7 cellular contexts compared by ENCODE assay signal in the genomic region with DNA sequence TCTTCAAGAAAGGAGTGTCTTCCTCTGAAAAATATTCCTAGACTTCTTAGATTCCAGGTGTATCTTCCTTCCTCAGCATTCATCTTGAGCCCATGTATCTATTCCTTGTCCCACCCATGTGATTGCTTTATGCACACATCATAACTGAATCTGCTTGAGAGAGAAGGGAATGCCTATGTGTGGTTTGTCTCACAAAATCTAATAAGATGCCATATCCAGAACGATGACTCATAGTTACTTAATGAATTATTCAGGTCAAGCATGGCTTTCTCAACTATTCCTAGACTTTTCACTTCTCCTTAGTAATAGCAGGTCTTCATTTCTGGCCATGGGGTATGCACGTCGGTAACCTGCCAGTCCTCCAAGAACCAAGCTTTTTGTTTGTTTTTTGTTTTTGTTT.
DNase-seq lines count a peak whose midpoint lies in the region; ATAC-seq and TF ChIP-seq lines count a peak whose summit lies in the region.

No MANE protein-coding gene starts in this region.

- no peaks in the 10 kb centered on the region for H3K9me3 ChIP-seq in upper lobe of left lung

- H3K4me3 Mint-ChIP-seq in chondrocyte (ENCODE audit: unreplicated experiment) (peak overlapping the region; percentile 62), memory B cell (no peak overlapping the region)

- WGBS in upper lobe of left lung, 2 donors: 82 to 91% methylated on average over 3 of the region's 3 CpGs

- H3K4me1 ChIP-seq in KMS-11 (ENCODE audit: low read depth, poor library complexity, severe bottlenecking) (peaks cover 87% of the 10 kb centered on the region), upper lobe of left lung (peaks cover 0 to 17% (median 6%) of the 10 kb centered on the region in 4 donors)

- H3K9me3 Mint-ChIP-seq in chondrocyte (ENCODE audit: low read depth): peaks cover 5% of the 10 kb centered on the region
- peaks cover 4% of the 10 kb centered on the region for H3K9me3 Mint-ChIP-seq in memory B cell

- no peak for ATAC-seq in memory B cell (ENCODE audit: low read depth)
- ATAC-seq in upper lobe of left lung (ENCODE audit: low FRiP score in 2 of 2): peak in 1 of 2 donors; percentile 43

- no peaks in the 10 kb centered on the region for H4K20me1 ChIP-seq in KMS-11 (ENCODE audit: insufficient read depth)

- DNase-seq in chondrocyte (ENCODE audit: low spot score) (no peak), memory B cell (ENCODE audit: low spot score in 2 of 2) (no peak), upper lobe of left lung (no peak), G401 (ENCODE audit: low spot score) (no peak), NCI-H510A (lab: John Stamatoyannopoulos, UW) (no peak), middle frontal gyrus (ENCODE audit: extremely low spot score, low spot score) (no peak)

- H3K27ac Mint-ChIP-seq in chondrocyte (ENCODE audit: unreplicated experiment): peak overlapping the region; percentile 100
- peak overlapping the region; percentile 68 for H3K27ac Mint-ChIP-seq in memory B cell

- H3K27ac ChIP-seq in KMS-11 (no peak overlapping the region), upper lobe of left lung (peak overlapping the region; percentile 50 to 77 (median 61))

- TF ChIP-seq CTCF in KMS-11 (conservative IDR thresholded peaks at IDR 0.05; ENCODE audit: low read depth, low read length) (no peak), chondrocyte (IDR thresholded peaks at IDR 0.05) (no peak), upper lobe of left lung (IDR thresholded peaks at IDR 0.05) (no peak)

- H3K4me1 Mint-ChIP-seq in chondrocyte (ENCODE audit: low read depth) (peaks cover 49% of the 10 kb centered on the region), memory B cell (peaks cover 67% of the 10 kb centered on the region)

- TF ChIP-seq POLR2A in upper lobe of left lung (IDR thresholded peaks at IDR 0.05): no peak

- H3K36me3 ChIP-seq in KMS-11 (ENCODE audit: insufficient read depth) (no peaks in the 10 kb centered on the region), upper lobe of left lung (no peaks in the 10 kb centered on the region)

- H3K79me2 ChIP-seq in KMS-11 (ENCODE audit: insufficient read depth, low read depth): peaks cover 5% of the 10 kb centered on the region; the same call in 1 of the 2 replicates

- peak overlapping the region; percentile 18; the same call in 1 of the 2 replicates for H3K4me2 ChIP-seq in KMS-11

- in situ Hi-C loops in G401 (cut with HindIII; ENCODE audit: low sequenced_read_pairs): no loop called here

- no peak overlapping the region for H2AFZ ChIP-seq in KMS-11 (ENCODE audit: low read depth)

- H3K4me3 ChIP-seq in KMS-11 (IDR thresholded peaks at IDR 0.05; ENCODE audit: insufficient read depth, low read depth, low read length) (no peak overlapping the region), upper lobe of left lung (no peak overlapping the region)

- H3K27me3 Mint-ChIP-seq in chondrocyte (ENCODE audit: low read depth) (no peaks in the 10 kb centered on the region), memory B cell (no peaks in the 10 kb centered on the region)

- H3K27me3 ChIP-seq in KMS-11 (ENCODE audit: insufficient read depth, low read depth): no peaks in the 10 kb centered on the region
- H3K27me3 ChIP-seq in upper lobe of left lung: no peaks in the 10 kb centered on the region

- H3K36me3 Mint-ChIP-seq in chondrocyte (ENCODE audit: low read depth) (peaks cover 10% of the 10 kb centered on the region), memory B cell (peaks cover 36% of the 10 kb centered on the region)

- no peak for TF ChIP-seq EP300 in upper lobe of left lung (IDR thresholded peaks at IDR 0.05)

- no peak overlapping the region for H3K9ac ChIP-seq in KMS-11
